In genomic region chr19:14494451-14494850, GRCh38 we compare ENCODE assay signal across 2 cellular contexts.
TF ChIP-seq lines count a peak whose summit lies in the region.

No MANE protein-coding gene starts in this region.

TF ChIP-seq in H1, 55 proteins besides CTCF, POLR2A, EP300 and RAD21:
- TF ChIP-seq YY1 (IDR thresholded peaks at IDR 0.05; ENCODE audit: low read depth, low read length) (no peak), MAX (IDR thresholded peaks at IDR 0.05) (no peak)

TF ChIP-seq in neural cell, 6 proteins besides CTCF, POLR2A, EP300 and RAD21:
- TF ChIP-seq REST (IDR thresholded peaks at IDR 0.05; ENCODE audit: borderline replicate concordance) = no peak
- no peak for TF ChIP-seq POLR2AphosphoS5 (IDR thresholded peaks at IDR 0.05)
